Comparison of ENCODE assay signal across 16 cellular contexts in the genomic region with DNA sequence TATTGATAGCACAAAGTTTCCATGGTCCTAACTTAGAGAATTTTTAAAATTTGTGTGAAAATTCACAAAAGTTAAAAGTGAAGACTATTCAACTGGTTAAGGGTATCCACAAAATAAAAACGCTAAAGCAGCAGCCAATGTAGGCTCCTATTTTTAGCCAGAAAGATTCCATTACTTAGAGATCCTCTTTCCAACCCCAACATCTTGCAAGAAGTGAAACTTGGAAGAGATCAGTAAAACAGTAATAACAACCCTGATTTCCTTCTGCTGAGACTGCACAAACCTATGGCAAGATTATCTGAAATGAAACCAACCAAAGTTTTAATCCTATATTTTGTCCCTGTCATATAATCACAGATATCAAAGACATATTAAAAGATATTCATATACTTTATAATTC. TPM values are rescaled to one million over a fixed set of nuclear protein-coding genes. Genes with fewer than 3 reads are reported as not detected.
A peak's percentile ranks its signal among the peaks of the same experiment; 100 is the strongest.
DNase-seq lines count a peak whose midpoint lies in the region; ATAC-seq, FAIRE-seq and TF ChIP-seq lines count a peak whose summit lies in the region.
"Had no signal": no experiment of that assay in that cellular context is flagged by ENCODE, and none has a peak within 500 bp of the region (broad histone marks: within the 10 kb centered on the region; RNA-seq: fewer than 3 reads in every experiment).

No MANE protein-coding gene starts in this region.

- H3K4me3 ChIP-seq in right lobe of liver (no peak overlapping the region), HepG2 (replicated peaks in 1 of 3; ENCODE audit: insufficient read depth in 1 of 3, low read depth in 2 of 3, low read length in 3 of 3) (no peak overlapping the region), left ventricle myocardium inferior (no peak overlapping the region), psoas muscle (peak overlapping the region; percentile 32)
- H3K4me3 ChIP-seq: A549, GM12878 had no signal

- H3K4me3 Mint-ChIP-seq in activated naive CD8-positive, alpha-beta T cell treated with anti-CD3 and anti-CD28 coated beads for 36 hours, result no peak overlapping the region
- H3K4me3 Mint-ChIP-seq: CD14-positive monocyte had no signal

- TF ChIP-seq EP300 in HepG2 (IDR thresholded peaks at IDR 0.05; ENCODE audit: low read depth in 2 of 2, low read length in 2 of 2) (no peak), HepG2 (CRISPR knock-in tag; IDR thresholded peaks at IDR 0.05; ENCODE audit: borderline replicate concordance) (no peak)

- H3K4me1 Mint-ChIP-seq in activated naive CD8-positive, alpha-beta T cell treated with anti-CD3 and anti-CD28 coated beads for 36 hours, result no peaks in the 10 kb centered on the region

- no peak overlapping the region for H3K9ac ChIP-seq in HepG2 (ENCODE audit: insufficient read depth, low read depth, low read length)

- CTCF ChIA-PET in HepG2 (lab: Yijun Ruan, JAX; ENCODE audit: low intra/inter-chr PET ratio, low total read pairs), result no interaction called here

- peaks cover 33% of the 10 kb centered on the region for H3K27me3 Mint-ChIP-seq in activated naive CD8-positive, alpha-beta T cell treated with anti-CD3 and anti-CD28 coated beads for 36 hours

- 31% methylated on average over 1 of the region's 1 CpG for WGBS in right lobe of liver (ENCODE audit: insufficient coverage, low coverage, low lambda C conversion rate, missing lambda C conversion rate)
- WGBS in HepG2 (ENCODE audit: low lambda C conversion rate), result 81% methylated on average over 1 of the region's 1 CpG
- 3 to 6% (median 4%) methylated on average over 1 of the region's 1 CpG for WGBS in psoas muscle, 3 donors

- no TSS peak for BruUV-seq in HepG2 (replicated peaks; lab: Mats Ljungman, UMichigan)

- peaks cover 0 to 2% (median 0%) of the 10 kb centered on the region in 4 donors for H3K4me1 ChIP-seq in right lobe of liver
- peaks cover 62% of the 10 kb centered on the region for H3K4me1 ChIP-seq in HepG2 (ENCODE audit: insufficient read depth, low read length)
- peaks cover 87% of the 10 kb centered on the region for H3K4me1 ChIP-seq in left ventricle myocardium inferior
- H3K4me1 ChIP-seq in psoas muscle, result peaks cover 62% of the 10 kb centered on the region

- no peak for FAIRE-seq in HepG2 (lab: Jason Lieb, UNC)
- FAIRE-seq: A549, GM12878, GM19239 had no signal

- peaks cover 97% of the 10 kb centered on the region for H3K79me2 ChIP-seq in HepG2 (ENCODE audit: insufficient read depth, low read length)

- no peak overlapping the region for H3K27ac Mint-ChIP-seq in activated naive CD8-positive, alpha-beta T cell treated with anti-CD3 and anti-CD28 coated beads for 36 hours
- H3K27ac Mint-ChIP-seq: CD14-positive monocyte had no signal

- POLR2A ChIA-PET in HepG2 (lab: Yijun Ruan, JAX), result interaction anchor here (1.8 kb wide), 1 partner anchor 15 kb away, joined by 5 read pairs; no protein-coding TSS in a partner anchor

- ATAC-seq in right lobe of liver (peak in 3 of 4 donors; percentile 33 to 62 (median 49)), HepG2 (no peak), psoas muscle (peak in 3 of 4 donors; percentile 52 to 71 (median 54))
- ATAC-seq: A549, GM12878, HCT116, PC-3 had no signal

- TF ChIP-seq RAD21 in HepG2 (CRISPR knock-in tag; IDR thresholded peaks at IDR 0.05), result no peak

- H3K36me3 ChIP-seq in right lobe of liver, result no peaks in the 10 kb centered on the region
- peaks cover 0 to 1% of the 10 kb centered on the region in 2 experiments; a peak in 3 of 5 replicates for H3K36me3 ChIP-seq in HepG2 (replicated peaks in 1 of 2; ENCODE audit: control insufficient read depth in 1 of 2, insufficient read depth in 2 of 2, low read length in 2 of 2)
- no peaks in the 10 kb centered on the region for H3K36me3 ChIP-seq in left ventricle myocardium inferior
- no peaks in the 10 kb centered on the region for H3K36me3 ChIP-seq in psoas muscle (ENCODE audit: insufficient read depth in 1 of 2, low read depth in 1 of 2)

- in situ Hi-C loops in HepG2 (cut with HindIII; ENCODE audit: extremely low pct_ligation_motif_present, low pct_unique_long_range_greater_than_20kb), result no loop called here

- intact Hi-C loops in right lobe of liver (cut with DNase I) (no loop called here), HepG2 (cut with micrococcal nuclease; ENCODE audit: unreplicated experiment) (no loop called here), left ventricle myocardium inferior (cut with micrococcal nuclease) (no loop called here), psoas muscle (cut with DNase I) (no loop called here)

- peaks cover 47% of the 10 kb centered on the region for H4K20me1 ChIP-seq in HepG2 (ENCODE audit: insufficient read depth, low read length)

- DNase-seq in right lobe of liver (no peak), HepG2 (ENCODE audit: low spot score) (no peak), left ventricle myocardium inferior (no peak), psoas muscle (no peak), NCI-H1694 (lab: John Stamatoyannopoulos, UW) (no peak), NCI-H1048 (lab: John Stamatoyannopoulos, UW) (no peak)
- no peak for DNase-seq in activated naive CD8-positive, alpha-beta T cell treated with anti-CD3 and anti-CD28 coated beads for 36 hours
- DNase-seq: Caco-2, NCI-H1092, NCI-H69, PC-3 had no signal

- TF ChIP-seq POLR2A in right lobe of liver (IDR thresholded peaks at IDR 0.05) (no peak), HepG2 (IDR thresholded peaks at IDR 0.05; ENCODE audit: insufficient read depth in 1 of 2, low read depth in 2 of 2, low read length in 2 of 2) (no peak)

- H3K9me3 ChIP-seq in right lobe of liver (no peaks in the 10 kb centered on the region), HepG2 (ENCODE audit: low read length) (no peaks in the 10 kb centered on the region), left ventricle myocardium inferior (replicated peaks) (no peaks in the 10 kb centered on the region), psoas muscle (no peaks in the 10 kb centered on the region)
- H3K9me3 ChIP-seq: A549, Caco-2 had no signal

- no peaks in the 10 kb centered on the region for H3K9me3 Mint-ChIP-seq in activated naive CD8-positive, alpha-beta T cell treated with anti-CD3 and anti-CD28 coated beads for 36 hours

- H3K27ac ChIP-seq in right lobe of liver, result no peak overlapping the region
- no peak overlapping the region for H3K27ac ChIP-seq in HepG2 (ENCODE audit: extremely low read length, insufficient read depth, low read length)
- H3K27ac ChIP-seq in left ventricle myocardium inferior (replicated peaks), result peak overlapping the region; percentile 47
- peak overlapping the region; percentile 92 for H3K27ac ChIP-seq in psoas muscle
- H3K27ac ChIP-seq: A549 had no signal

- H2AFZ ChIP-seq in HepG2 (ENCODE audit: low read length), result no peak overlapping the region

- H3K4me2 ChIP-seq in HepG2 (ENCODE audit: low read depth, low read length), result no peak overlapping the region; the same call in 1 of the 2 replicates
- H3K4me2 ChIP-seq: A549 had no signal

- H3K27me3 ChIP-seq in right lobe of liver (no peaks in the 10 kb centered on the region), HepG2 (ENCODE audit: control insufficient read depth in 1 of 2, insufficient read depth in 2 of 2, low read length in 2 of 2) (no peaks in the 10 kb centered on the region; a peak in 1 of 5 replicates), left ventricle myocardium inferior (ENCODE audit: low read depth) (no peaks in the 10 kb centered on the region), psoas muscle (ENCODE audit: insufficient read depth in 3 of 3, low read length in 2 of 3) (no peaks in the 10 kb centered on the region)

- no peak for TF ChIP-seq CTCF in right lobe of liver (IDR thresholded peaks at IDR 0.05)
- TF ChIP-seq CTCF in HepG2 (CRISPR knock-in tag; IDR thresholded peaks at IDR 0.05), result no peak
- no peak for TF ChIP-seq CTCF in left ventricle myocardium inferior (IDR thresholded peaks at IDR 0.05; ENCODE audit: borderline replicate concordance)
- no peak for TF ChIP-seq CTCF in psoas muscle (IDR thresholded peaks at IDR 0.05)

- H3K36me3 Mint-ChIP-seq in activated naive CD8-positive, alpha-beta T cell treated with anti-CD3 and anti-CD28 coated beads for 36 hours, result no peaks in the 10 kb centered on the region
- H3K36me3 Mint-ChIP-seq: CD14-positive monocyte had no signal

TF ChIP-seq in HepG2, 621 proteins besides CTCF, POLR2A, EP300 and RAD21 (continues in another document):
- TF ChIP-seq HOXA7 (CRISPR knock-in tag; IDR thresholded peaks at IDR 0.05), result no peak
- no peak for TF ChIP-seq HNRNPUL1 (IDR thresholded peaks at IDR 0.05; ENCODE audit: low read depth, low read length)
- TF ChIP-seq ZNF777 (CRISPR knock-in tag; IDR thresholded peaks at IDR 0.05), result no peak

RNA-seq across cellular contexts. Expression of a gene that starts 8.5 kb away (rescaled TPM):
- total RNA-seq in right lobe of liver, result 10 to 100 TPM in 4 of 6 experiments, 1 to 10 TPM in 2; 7.7 to 18.6 (median 10.3) TPM
- total RNA-seq in HepG2 (2016; rRNA removed; fragmentation: Illumina TruSeq; extraction: Trizol), result 35.9 and 55.4 TPM in 2 replicates
- 9.8 and 11.6 TPM in 2 replicates for total RNA-seq in HepG2 (2016; cell fraction: cytosol; rRNA removed; fragmentation: Illumina TruSeq; extraction: Trizol; ENCODE audit: low read depth)
- total RNA-seq in HepG2 (2016; cell fraction: insoluble cytoplasmic fraction; rRNA removed; fragmentation: Illumina TruSeq; extraction: Trizol), result 34.7 and 51.3 TPM in 2 replicates
- 15.2 and 16.2 TPM in 2 replicates for total RNA-seq in HepG2 (2016; cell fraction: membrane; rRNA removed; fragmentation: Illumina TruSeq; extraction: Trizol)
- total RNA-seq in HepG2 (2016; cell fraction: nucleus; rRNA removed; fragmentation: Illumina TruSeq; extraction: Trizol), result 40.3 and 42.3 TPM in 2 replicates
- 61.0 and 64.4 TPM in 2 replicates for polyA plus RNA-seq in HepG2 (2011; rRNA removed)
- 51.3 and 56.0 TPM in 2 replicates for polyA plus RNA-seq in HepG2 (2011; cell fraction: cytosol; rRNA removed)
- polyA plus RNA-seq in HepG2 (2011; cell fraction: nucleus; rRNA removed), result 38.5 and 39.0 TPM in 2 replicates
- polyA plus RNA-seq in HepG2 (2012), result 34.3 and 36.4 TPM in 2 replicates
- 0.92 and 0.95 TPM in 2 replicates for polyA plus RNA-seq in HepG2 (2016; cell fraction: cytosol; fragmentation: Illumina TruSeq; extraction: Trizol; ENCODE audit: low read depth)
- polyA plus RNA-seq in HepG2 (2016; cell fraction: insoluble cytoplasmic fraction; fragmentation: Illumina TruSeq; extraction: Trizol; ENCODE audit: low read depth), result 40.9 and 42.4 TPM in 2 replicates
- polyA plus RNA-seq in HepG2 (2016; cell fraction: membrane; fragmentation: Illumina TruSeq; extraction: Trizol; ENCODE audit: low read depth), result 4.8 and 5.3 TPM in 2 replicates
- 33.6 TPM in 2 replicates for polyA plus RNA-seq in HepG2 (2016; cell fraction: nucleus; fragmentation: Illumina TruSeq; extraction: Trizol; ENCODE audit: insufficient read depth, low read depth)
- 53.3 and 125 TPM in 2 replicates for polyA minus RNA-seq in HepG2 (2011; rRNA and poly(A)+ RNA removed; ENCODE audit: low replicate concordance)
- polyA minus RNA-seq in HepG2 (2011; cell fraction: cytosol; rRNA and poly(A)+ RNA removed), result 88.0 and 94.2 TPM in 2 replicates
- polyA minus RNA-seq in HepG2 (2011; cell fraction: nucleus; rRNA and poly(A)+ RNA removed), result 138 and 139 TPM in 2 replicates
- 97.5 TPM for total RNA-seq in left ventricle myocardium inferior
- total RNA-seq in psoas muscle, result 100 to 1,000 TPM in 1 of 4 donors, 10 to 100 TPM in 3; 36.9 to 127 (median 93.4) TPM
- 100 to 1,000 TPM in 1 of 3 donors, 10 to 100 TPM in 1, 1 to 10 TPM in 1; 3.1 to 105 (median 36.7) TPM for polyA plus RNA-seq in psoas muscle
- 10 to 100 TPM; 41.7 to 46.1 TPM for total RNA-seq in activated naive CD8-positive, alpha-beta T cell treated with anti-CD3 and anti-CD28 coated beads for 36 hours

Comparison
In these comparisons a context has a peak if more than half of its experiments do, and no peak if none do; other contexts are left out.
1. H3K27ac ChIP-seq: peak in left ventricle myocardium inferior (single experiment) and psoas muscle (single experiment); none in right lobe of liver (0 of 3) and HepG2 (single experiment).